Comparison of ENCODE assay signal across 8 cellular contexts in the genomic region with DNA sequence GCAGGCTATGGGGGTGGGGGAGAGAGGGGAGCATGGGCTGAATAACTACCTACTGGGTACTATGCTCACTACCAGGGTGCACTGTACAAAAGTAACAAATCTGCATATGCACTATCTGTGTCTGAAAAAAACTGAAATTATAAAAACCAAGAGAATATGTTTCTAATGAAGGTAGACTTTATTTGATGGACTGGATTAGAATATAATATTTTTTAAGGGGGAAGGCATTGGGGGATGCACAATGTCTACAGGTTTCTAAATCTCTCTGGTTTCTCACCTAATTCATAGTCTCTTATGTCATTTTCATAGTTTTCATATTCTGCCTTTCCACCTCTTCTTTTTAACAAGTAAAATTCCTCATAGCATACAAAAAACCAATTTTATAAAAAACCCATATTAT.
DNase-seq lines count a peak whose midpoint lies in the region; ATAC-seq, FAIRE-seq and TF ChIP-seq lines count a peak whose summit lies in the region.
"Not testable (repeated sequence)": the region's sequence is repeated elsewhere in the genome, so short reads cannot be mapped to it uniquely, and the experiment has no call there.

No MANE protein-coding gene starts in this region.

- not testable (repeated sequence) for H3K9me3 Mint-ChIP-seq in activated CD8-positive, alpha-beta T cell treated with anti-CD3 and anti-CD28 coated beads, Interleukin-2, amount 10 ng/mL, durations not matched to agents 7 days and 5 days (ENCODE audit: insufficient read depth)

- CTCF ChIA-PET in A549 (lab: Yijun Ruan, JAX); OCI-LY7 (lab: Charles Lee; ENCODE audit: unreplicated experiment); activated CD8-positive, alpha-beta T cell treated with anti-CD3 and anti-CD28 coated beads, Interleukin-2, amount 10 ng/mL, durations not matched to agents 7 days and 5 days (lab: Charles Lee): not testable (repeated sequence)

- not testable (repeated sequence) for TF ChIP-seq POLR2A in A549 (IDR thresholded peaks at IDR 0.05; ENCODE audit: low read length); gastroesophageal sphincter (IDR thresholded peaks at IDR 0.05)

- H3K27ac Mint-ChIP-seq in activated CD8-positive, alpha-beta T cell treated with anti-CD3 and anti-CD28 coated beads, Interleukin-2, amount 10 ng/mL, durations not matched to agents 7 days and 5 days, result peak overlapping the region; percentile 92

- H3K9ac ChIP-seq in smooth muscle cell (ENCODE audit: low read depth), result not testable (repeated sequence)

- peaks cover 22% of the 10 kb centered on the region; the same call in 1 of the 2 replicates for H3K79me2 ChIP-seq in OCI-LY7 (ENCODE audit: insufficient read depth, low read depth, low read length)
- not testable (repeated sequence) for H3K79me2 ChIP-seq in smooth muscle cell (ENCODE audit: low read depth)

- in situ Hi-C loops in brain microvascular endothelial cell (cut with HindIII; ENCODE audit: low pct_ligation_motif_present, low sequenced_read_pairs), result not testable (repeated sequence)

- not testable (repeated sequence) for H3F3A ChIP-seq in smooth muscle cell (ENCODE audit: low read depth)

- H3K4me3 Mint-ChIP-seq in activated CD8-positive, alpha-beta T cell treated with anti-CD3 and anti-CD28 coated beads, Interleukin-2, amount 10 ng/mL, durations not matched to agents 7 days and 5 days, result peak overlapping the region; percentile 80

- BruUV-seq in OCI-LY7 (replicated peaks; lab: Mats Ljungman, UMichigan), result TSS peak; percentile 68

- H3K9me3 ChIP-seq in A549; OCI-LY7 (ENCODE audit: low read length); gastroesophageal sphincter; mononuclear cell (ENCODE audit: low read depth, low read length); smooth muscle cell (replicated peaks; ENCODE audit: low read depth): not testable (repeated sequence)

- H3K27ac ChIP-seq in A549, result peak overlapping the region in 1 of 2 experiments; percentile 58; a peak in 4 of 6 replicates
- H3K27ac ChIP-seq in OCI-LY7 (ENCODE audit: low read depth, low read length, poor library complexity, severe bottlenecking), result peak overlapping the region; percentile 79
- not testable (repeated sequence) for H3K27ac ChIP-seq in brain microvascular endothelial cell
- H3K27ac ChIP-seq in gastroesophageal sphincter, result peak overlapping the region in 3 of 4 donors; percentile 67 to 92 (median 88)
- H3K27ac ChIP-seq in smooth muscle cell (ENCODE audit: low read depth), result peak overlapping the region; percentile 23

- intact Hi-C loops in OCI-LY7 (cut with micrococcal nuclease; ENCODE audit: unreplicated experiment), result not testable (repeated sequence)

- H3K4me1 ChIP-seq in A549; OCI-LY7 (ENCODE audit: insufficient read depth, low read length, poor library complexity, severe bottlenecking); gastroesophageal sphincter; mononuclear cell (ENCODE audit: insufficient read depth, low read length); smooth muscle cell (ENCODE audit: low read depth): not testable (repeated sequence)

- not testable (repeated sequence) for H4K20me1 ChIP-seq in OCI-LY7 (ENCODE audit: insufficient read depth, low read length); smooth muscle cell (ENCODE audit: low read depth)

- H3K36me3 ChIP-seq in H7 (replicated peaks; ENCODE audit: control insufficient read depth, insufficient read depth, low read length); OCI-LY7 (ENCODE audit: insufficient read depth, low read length); brain microvascular endothelial cell (replicated peaks); gastroesophageal sphincter; smooth muscle cell (ENCODE audit: low read depth): not testable (repeated sequence)

- not testable (repeated sequence) for TF ChIP-seq CTCF in A549 (IDR thresholded peaks at IDR 0.05); OCI-LY7 (conservative IDR thresholded peaks at IDR 0.05; ENCODE audit: low read length); brain microvascular endothelial cell (IDR thresholded peaks at IDR 0.05; ENCODE audit: low read depth, low read length, missing control alignments); gastroesophageal sphincter (IDR thresholded peaks at IDR 0.05); smooth muscle cell (IDR thresholded peaks at IDR 0.05; ENCODE audit: borderline replicate concordance, insufficient read depth, poor library complexity, severe bottlenecking)

- H3K4me2 ChIP-seq in A549, result peak overlapping the region; percentile 63
- H3K4me2 ChIP-seq in OCI-LY7 (ENCODE audit: low read length), result peak overlapping the region; percentile 54
- peak overlapping the region; percentile 81 for H3K4me2 ChIP-seq in smooth muscle cell

- ATAC-seq in A549; activated CD8-positive, alpha-beta T cell treated with anti-CD3 and anti-CD28 coated beads, Interleukin-2, amount 10 ng/mL, durations not matched to agents 7 days and 5 days; gastroesophageal sphincter: not testable (repeated sequence)

- H3K9me2 ChIP-seq in OCI-LY7 (ENCODE audit: insufficient read depth, low read length), result not testable (repeated sequence)

- H3K4me1 Mint-ChIP-seq in activated CD8-positive, alpha-beta T cell treated with anti-CD3 and anti-CD28 coated beads, Interleukin-2, amount 10 ng/mL, durations not matched to agents 7 days and 5 days (ENCODE audit: low read depth), result peaks cover 11% of the 10 kb centered on the region

- H2AFZ ChIP-seq in OCI-LY7 (ENCODE audit: low read length); smooth muscle cell (ENCODE audit: low read depth): not testable (repeated sequence)

- H3K27me3 ChIP-seq in H7 (ENCODE audit: control insufficient read depth, insufficient read depth, low read length); brain microvascular endothelial cell (replicated peaks); gastroesophageal sphincter; mononuclear cell (ENCODE audit: insufficient read depth, low read length); smooth muscle cell (ENCODE audit: low read depth): not testable (repeated sequence)

- FAIRE-seq in A549 (lab: Jason Lieb, UNC), result not testable (repeated sequence)

- POLR2A ChIA-PET in A549 (lab: Yijun Ruan, JAX); OCI-LY7 (lab: Charles Lee); activated CD8-positive, alpha-beta T cell treated with anti-CD3 and anti-CD28 coated beads, Interleukin-2, amount 10 ng/mL, durations not matched to agents 7 days and 5 days (lab: Charles Lee): not testable (repeated sequence)

- DNase-seq in A549 (ENCODE audit: low read depth in 1 of 2, low spot score in 1 of 2); H7; activated CD8-positive, alpha-beta T cell treated with anti-CD3 and anti-CD28 coated beads, Interleukin-2, amount 10 ng/mL, durations not matched to agents 7 days and 5 days; brain microvascular endothelial cell; smooth muscle cell (lab: John Stamatoyannopoulos, UW; ENCODE audit: unreplicated experiment): not testable (repeated sequence)
- DNase-seq in OCI-LY7 (ENCODE audit: low spot score), result peak; percentile 3

- H3K27me3 Mint-ChIP-seq in activated CD8-positive, alpha-beta T cell treated with anti-CD3 and anti-CD28 coated beads, Interleukin-2, amount 10 ng/mL, durations not matched to agents 7 days and 5 days (ENCODE audit: low read depth), result not testable (repeated sequence)

- H3K4me3 ChIP-seq in A549 (peak overlapping the region; percentile 44), H7 (ENCODE audit: insufficient read depth, low read depth, low read length) (peak overlapping the region; percentile 29), OCI-LY7 (ENCODE audit: low read depth, low read length, poor library complexity, severe bottlenecking) (peak overlapping the region; percentile 66), brain microvascular endothelial cell (ENCODE audit: low read depth, low read length) (peak overlapping the region; percentile 9), gastroesophageal sphincter (peak overlapping the region in 1 of 2 donors; percentile 61), mononuclear cell (ENCODE audit: low read length) (peak overlapping the region; percentile 28), smooth muscle cell (peak overlapping the region; percentile 56)

- not testable (repeated sequence) for TF ChIP-seq RAD21 in A549 (conservative IDR thresholded peaks at IDR 0.05 in 1 of 2, IDR thresholded peaks at IDR 0.05 in 1 of 2)

- not testable (repeated sequence) for TF ChIP-seq EP300 in A549 (IDR thresholded peaks at IDR 0.05); gastroesophageal sphincter (IDR thresholded peaks at IDR 0.05)

- H3K36me3 Mint-ChIP-seq in activated CD8-positive, alpha-beta T cell treated with anti-CD3 and anti-CD28 coated beads, Interleukin-2, amount 10 ng/mL, durations not matched to agents 7 days and 5 days (ENCODE audit: low read depth), result not testable (repeated sequence)
